ENCODE assay signal across 31 cellular contexts in the genomic region with DNA sequence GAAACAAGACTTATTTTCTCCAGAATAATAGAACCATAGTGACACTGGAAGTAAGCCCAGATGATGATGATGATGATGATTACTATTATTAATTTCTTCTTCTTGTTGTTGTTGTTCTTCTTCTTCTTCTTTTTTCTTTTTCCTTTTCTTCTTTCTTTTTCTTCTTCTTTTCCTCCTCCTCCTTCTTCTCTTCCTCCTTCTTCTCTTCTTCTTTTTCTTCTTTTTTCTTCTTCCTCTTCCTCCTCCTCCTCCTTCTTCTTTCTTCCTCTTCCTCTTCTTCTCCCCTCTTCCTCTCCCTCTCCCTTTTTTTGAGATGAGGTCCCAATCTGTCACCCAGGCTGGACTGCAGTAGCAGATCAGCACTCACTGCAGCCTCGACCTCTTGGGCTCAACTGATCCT.
"Had no signal": no experiment of that assay in that cellular context is flagged by ENCODE, and none has a peak within 500 bp of the region (broad histone marks: within the 10 kb centered on the region; RNA-seq: fewer than 3 reads in every experiment).

No MANE protein-coding gene starts in this region.

- ATAC-seq: activated naive CD8-positive, alpha-beta T cell treated with anti-CD3 and anti-CD28 coated beads, Interleukin-2, amount 50 U/mL, for 24 hours; activated T-cell treated with anti-CD3 and anti-CD28 coated beads, Interleukin-2, amount 50 U/mL, for 72 hours; Right ventricle myocardium inferior had no signal

- H3K27me3 Mint-ChIP-seq: activated B cell treated with CpG ODN at 0.5 μM for 24 hours; activated CD4-positive, alpha-beta memory T cell treated with anti-CD3 and anti-CD28 coated beads for 36 hours; activated naive CD8-positive, alpha-beta T cell; activated naive CD8-positive, alpha-beta T cell treated with anti-CD3 and anti-CD28 coated beads, Interleukin-2, amount 50 U/mL, for 24 hours had no signal

- H3K4me2 ChIP-seq: PC-9 had no signal

- H3K27me3 ChIP-seq: brain microvascular endothelial cell had no signal

- H3K4me3 ChIP-seq: PC-9 had no signal

- H3K36me3 ChIP-seq: brain microvascular endothelial cell had no signal

- H3K27ac Mint-ChIP-seq: activated B cell treated with CpG ODN at 0.5 μM for 24 hours; activated CD4-positive, alpha-beta memory T cell treated with anti-CD3 and anti-CD28 coated beads for 36 hours; activated naive CD4-positive, alpha-beta T cell treated with anti-CD3 and anti-CD28 coated beads for 36 hours; activated naive CD8-positive, alpha-beta T cell; activated naive CD8-positive, alpha-beta T cell treated with anti-CD3 and anti-CD28 coated beads, Interleukin-2, amount 50 U/mL, for 24 hours; activated T-cell treated with anti-CD3 and anti-CD28 coated beads, Interleukin-2, amount 50 U/mL, for 72 hours; activated T-helper 2 cell treated with anti-CD3 and anti-CD28 coated beads, Interferon-gamma antibody, Interleukin-2, Interleukin-4, amounts not matched to agents 10 μg/mL and 5 μg/mL and 100 μg/mL, durations not matched to agents 14 hours and 24 hours and 36 hours had no signal

- H3K9me3 Mint-ChIP-seq: activated B cell treated with CpG ODN at 0.5 μM for 24 hours; activated CD4-positive, alpha-beta memory T cell treated with anti-CD3 and anti-CD28 coated beads for 36 hours; activated naive CD4-positive, alpha-beta T cell treated with anti-CD3 and anti-CD28 coated beads for 36 hours; activated naive CD8-positive, alpha-beta T cell treated with anti-CD3 and anti-CD28 coated beads, Interleukin-2, amount 50 U/mL, for 24 hours; activated T-cell treated with anti-CD3 and anti-CD28 coated beads, Interleukin-2, amount 50 U/mL, for 72 hours; activated T-helper 2 cell treated with anti-CD3 and anti-CD28 coated beads, Interferon-gamma antibody, Interleukin-2, Interleukin-4, amounts not matched to agents 10 μg/mL and 5 μg/mL and 100 μg/mL, durations not matched to agents 14 hours and 24 hours and 36 hours had no signal

- H3K4me3 Mint-ChIP-seq: activated B cell treated with CpG ODN at 0.5 μM for 24 hours; activated CD4-positive, alpha-beta memory T cell treated with anti-CD3 and anti-CD28 coated beads for 36 hours; activated naive CD4-positive, alpha-beta T cell treated with anti-CD3 and anti-CD28 coated beads for 36 hours; activated naive CD8-positive, alpha-beta T cell; activated naive CD8-positive, alpha-beta T cell treated with anti-CD3 and anti-CD28 coated beads, Interleukin-2, amount 50 U/mL, for 24 hours; activated T-cell treated with anti-CD3 and anti-CD28 coated beads, Interleukin-2, amount 50 U/mL, for 72 hours had no signal

- H3K27ac ChIP-seq: brain microvascular endothelial cell, PC-9, RWPE1, VCaP had no signal

- H3K36me3 Mint-ChIP-seq: activated CD4-positive, alpha-beta memory T cell treated with anti-CD3 and anti-CD28 coated beads for 36 hours; activated naive CD8-positive, alpha-beta T cell had no signal

- DNase-seq: activated B cell treated with CpG ODN at 0.5 μM for 24 hours; activated CD4-positive, alpha-beta memory T cell treated with anti-CD3 and anti-CD28 coated beads for 36 hours; activated CD4-positive, alpha-beta T cell treated with anti-CD3 and anti-CD28 coated beads for 4 hours; activated CD4-positive, alpha-beta T cell treated with anti-CD3 and anti-CD28 coated beads, Interleukin-2, amount 50 U/mL, for 1 hour; activated CD4-positive, CD25-positive, alpha-beta regulatory T cell treated with anti-CD3 and anti-CD28 coated beads, Interleukin-2, amount 50 U/mL, for 72 hours; activated gamma-delta T cell; activated naive CD4-positive, alpha-beta T cell treated with anti-CD3 and anti-CD28 coated beads for 36 hours; activated naive CD8-positive, alpha-beta T cell treated with anti-CD3 and anti-CD28 coated beads, Interleukin-2, amount 50 U/mL, for 24 hours; activated T-cell treated with anti-CD3 and anti-CD28 coated beads, Interleukin-2, amount 50 U/mL, for 1 hour; activated T-cell treated with anti-CD3 and anti-CD28 coated beads, Interleukin-2, amount 50 U/mL, for 72 hours; brain microvascular endothelial cell; central memory CD4-positive, alpha-beta T cell; NCI-H1048; NCI-H1105 treated with DMSO at 0.1 percent for 48 hours; NCI-H1436; NCI-H1694; NCI-H1930; NCI-H2081 treated with DMSO at 0.1 percent for 48 hours; NCI-H226; NCI-H446 treated with DMSO at 0.1 percent for 48 hours; NCI-H524 treated with DMSO at 0.1 percent for 48 hours; PC-9; SIG-M5; SW 1271; T-helper 2 cell; T-helper 9 cell had no signal

- H2AFZ ChIP-seq: PC-9 had no signal
